Comparison of ENCODE assay signal across 16 cellular contexts in the genomic region with DNA sequence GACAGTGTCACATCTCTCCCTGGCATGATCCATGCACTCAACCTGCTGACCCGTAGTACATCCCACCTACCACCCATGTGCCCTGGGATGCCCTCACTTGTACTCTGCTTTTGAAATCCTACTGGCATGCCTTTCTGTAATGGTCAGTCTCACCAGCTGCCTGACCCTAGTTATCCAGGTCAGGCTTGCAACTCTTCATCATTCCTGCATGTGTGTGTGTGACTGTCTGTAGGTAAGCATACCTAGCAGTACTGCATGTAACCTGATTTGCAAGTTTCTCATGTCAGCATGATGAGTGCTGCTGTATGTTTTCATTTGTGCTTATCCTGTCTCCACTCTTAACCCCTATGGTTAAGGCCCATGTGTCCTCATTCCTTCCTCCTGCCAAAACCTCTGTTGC.
DNase-seq lines count a peak whose midpoint lies in the region; ATAC-seq, FAIRE-seq and TF ChIP-seq lines count a peak whose summit lies in the region.
"Had no signal": no experiment of that assay in that cellular context is flagged by ENCODE, and none has a peak within 500 bp of the region (broad histone marks: within the 10 kb centered on the region; RNA-seq: fewer than 3 reads in every experiment).

No MANE protein-coding gene starts in this region.

- H4K5ac ChIP-seq in H9 (ENCODE audit: insufficient read length, low read depth, low read length): no peak overlapping the region

- H4K8ac ChIP-seq in H9 (replicated peaks; ENCODE audit: insufficient read length, low read depth, low read length): no peak overlapping the region

- TF ChIP-seq CTCF in H9 (conservative IDR thresholded peaks at IDR 0.05) (no peak), bronchial epithelial cell (IDR thresholded peaks at IDR 0.05; ENCODE audit: insufficient read depth, low read length, severe bottlenecking) (no peak), nephron progenitor cell (IDR thresholded peaks at IDR 0.05) (no peak), upper lobe of right lung (IDR thresholded peaks at IDR 0.05) (no peak)

- H4K20me1 ChIP-seq in H9 (ENCODE audit: control insufficient read depth, insufficient read depth, insufficient read length): no peaks in the 10 kb centered on the region
- H4K20me1 ChIP-seq: BLaER1 treated with 17β-estradiol and CSF1 and Interleukin-3, amounts not matched to agents 10 nM and 100 nM had no signal

- H2AK5ac ChIP-seq in H9 (ENCODE audit: insufficient read length, low read length): no peak overlapping the region

- ATAC-seq in upper lobe of right lung: peak; percentile 8
- ATAC-seq in HG02870 (IDR thresholded peaks at IDR 0.05; ENCODE audit: unreplicated experiment): no peak

- no peak overlapping the region for H3T11ph ChIP-seq in H9 (ENCODE audit: low read length)

- H3K4me1 ChIP-seq in H9 (ENCODE audit: insufficient read depth, low read length) (no peaks in the 10 kb centered on the region), upper lobe of right lung (no peaks in the 10 kb centered on the region)

- no peak overlapping the region for H2BK12ac ChIP-seq in H9 (ENCODE audit: insufficient read length, low read depth, low read length)

- H2BK120ac ChIP-seq in H9 (ENCODE audit: low read depth, low read length, poor library complexity, severe bottlenecking): no peak overlapping the region

- no peak overlapping the region for H3K27ac ChIP-seq in H9 (ENCODE audit: insufficient read length, low read depth, low read length)
- no peak overlapping the region for H3K27ac ChIP-seq in upper lobe of right lung
- H3K27ac ChIP-seq: BLaER1 treated with 17β-estradiol and CSF1 and Interleukin-3, amounts not matched to agents 10 nM and 100 nM; GM23248 had no signal

- H3K9me3 ChIP-seq in H9 (ENCODE audit: control insufficient read depth, low read depth, low read length) (no peaks in the 10 kb centered on the region), upper lobe of right lung (no peaks in the 10 kb centered on the region)
- H3K9me3 ChIP-seq: BLaER1 treated with 17β-estradiol and CSF1 and Interleukin-3, amounts not matched to agents 10 nM and 100 nM had no signal

- H3K14ac ChIP-seq in H9 (ENCODE audit: insufficient read depth, low read length): no peak overlapping the region

- no peaks in the 10 kb centered on the region for H3K79me1 ChIP-seq in H9 (ENCODE audit: insufficient read depth, low read depth, low read length, poor library complexity, severe bottlenecking)

- H3K36me3 Mint-ChIP-seq in H9 (ENCODE audit: insufficient read depth in 1 of 3, low read depth in 3 of 3) (peaks cover 0 to 6% (median 0%) of the 10 kb centered on the region in 3 experiments; a peak in 2 of 7 replicates), nephron progenitor cell (ENCODE audit: low read depth) (peaks cover 55% of the 10 kb centered on the region)
- H3K36me3 Mint-ChIP-seq: CD4-positive, CD25-positive, alpha-beta regulatory T cell; IgD-negative memory B cell had no signal

- H3K4me2 ChIP-seq in H9 (ENCODE audit: insufficient read depth, insufficient read length, low read length): no peak overlapping the region
- H3K4me2 ChIP-seq: BLaER1 treated with 17β-estradiol and CSF1 and Interleukin-3, amounts not matched to agents 10 nM and 100 nM had no signal

- DNase-seq in H9 (no peak), bronchial epithelial cell (ENCODE audit: low read depth) (no peak), nephron progenitor cell (no peak), upper lobe of right lung (no peak), RKO (ENCODE audit: low spot score) (no peak), NCI-H1092 treated with DMSO at 0.1 percent for 48 hours (lab: John Stamatoyannopoulos, UW) (no peak)
- DNase-seq: ACHN; CD4-positive, CD25-positive, alpha-beta regulatory T cell; EL had no signal

- no peaks in the 10 kb centered on the region for H3K23me2 ChIP-seq in H9 (ENCODE audit: insufficient read length, low read depth, low read length, poor library complexity, severe bottlenecking)

- H3K4me3 Mint-ChIP-seq in H9 (no peak overlapping the region), nephron progenitor cell (peak overlapping the region; percentile 54)

- H2BK5ac ChIP-seq in H9 (ENCODE audit: insufficient read length, low read length): no peak overlapping the region

- H3K9me3 Mint-ChIP-seq in H9: no peaks in the 10 kb centered on the region
- no peaks in the 10 kb centered on the region for H3K9me3 Mint-ChIP-seq in nephron progenitor cell

- H4K91ac ChIP-seq in H9 (ENCODE audit: insufficient read length, low read depth, low read length): peak overlapping the region; percentile 42

- no peak overlapping the region for H2AFZ ChIP-seq in H9 (ENCODE audit: low read length)
- H2AFZ ChIP-seq: GM23248 had no signal

- no peak overlapping the region for H3K4me3 ChIP-seq in bronchial epithelial cell (ENCODE audit: low read depth, low read length)
- H3K4me3 ChIP-seq in upper lobe of right lung: no peak overlapping the region
- H3K4me3 ChIP-seq: BLaER1 treated with 17β-estradiol and CSF1 and Interleukin-3, amounts not matched to agents 10 nM and 100 nM; GM23248 had no signal

- peaks cover 22 to 23% of the 10 kb centered on the region in 2 experiments for H3K4me1 Mint-ChIP-seq in H9
- H3K4me1 Mint-ChIP-seq in nephron progenitor cell: peaks cover 75% of the 10 kb centered on the region

- no peak overlapping the region for H3K18ac ChIP-seq in H9 (ENCODE audit: insufficient read length, low read depth, low read length)

- H3K27ac Mint-ChIP-seq in H9 (peak overlapping the region in 1 of 3 experiments; percentile 25; a peak in 1 of 7 replicates), nephron progenitor cell (no peak overlapping the region)
- H3K27ac Mint-ChIP-seq: CD4-positive, CD25-positive, alpha-beta regulatory T cell; IgD-negative memory B cell had no signal

- no peak overlapping the region for H3K4ac ChIP-seq in H9 (ENCODE audit: low read depth, low read length)

- H3K27me3 ChIP-seq in H9 (ENCODE audit: insufficient read depth, low read length) (no peaks in the 10 kb centered on the region), bronchial epithelial cell (ENCODE audit: control insufficient read depth, insufficient read depth, low read length) (no peaks in the 10 kb centered on the region), upper lobe of right lung (no peaks in the 10 kb centered on the region)
- H3K27me3 ChIP-seq: BLaER1 treated with 17β-estradiol and CSF1 and Interleukin-3, amounts not matched to agents 10 nM and 100 nM had no signal

- no peaks in the 10 kb centered on the region for H3K79me2 ChIP-seq in H9 (ENCODE audit: insufficient read depth, low read length)

- H2BK20ac ChIP-seq in H9 (ENCODE audit: low read depth, low read length, poor library complexity, severe bottlenecking): no peak overlapping the region

- WGBS in H9 (ENCODE audit: extremely low coverage, insufficient read length, low lambda C conversion rate): no CpG with 5 or more reads among the region's 1 CpG

- no peak overlapping the region for H3K9ac ChIP-seq in H9 (ENCODE audit: extremely low read depth, insufficient read length, low read length)
- H3K9ac ChIP-seq: BLaER1 treated with 17β-estradiol and CSF1 and Interleukin-3, amounts not matched to agents 10 nM and 100 nM; GM23248 had no signal

- peak; percentile 98 for FAIRE-seq in bronchial epithelial cell (lab: Jason Lieb, UNC)
- FAIRE-seq: G401.6, GM12891, H54 had no signal

- H3K23ac ChIP-seq in H9 (ENCODE audit: insufficient read length, low read depth, low read length): no peak overlapping the region

- H3K56ac ChIP-seq in H9 (ENCODE audit: insufficient read length, low read depth, low read length): no peak overlapping the region

- H3K27me3 Mint-ChIP-seq in H9 (ENCODE audit: low read depth) (no peaks in the 10 kb centered on the region), nephron progenitor cell (ENCODE audit: low read depth, poor library complexity) (peaks cover 9% of the 10 kb centered on the region)

- H3K36me3 ChIP-seq in bronchial epithelial cell (ENCODE audit: control insufficient read depth, insufficient read depth, low read length) (no peaks in the 10 kb centered on the region), upper lobe of right lung (no peaks in the 10 kb centered on the region)
- H3K36me3 ChIP-seq: BLaER1 treated with 17β-estradiol and CSF1 and Interleukin-3, amounts not matched to agents 10 nM and 100 nM had no signal

- no peak overlapping the region for H2BK15ac ChIP-seq in H9 (ENCODE audit: low read depth, low read length)

- intact Hi-C loops in upper lobe of right lung (cut with DNase I): no loop called here
